In genomic region chrX:151359931-151360871, GRCh38 we compare ENCODE assay signal across 9 cellular contexts. TPM values are rescaled to one million over a fixed set of nuclear protein-coding genes. Genes with fewer than 3 reads are reported as not detected.
DNase-seq lines count a peak whose midpoint lies in the region; ATAC-seq and TF ChIP-seq lines count a peak whose summit lies in the region.
"Had no signal": no experiment of that assay in that cellular context is flagged by ENCODE, and none has a peak within 500 bp of the region (broad histone marks: within the 10 kb centered on the region; RNA-seq: fewer than 3 reads in every experiment).

No MANE protein-coding gene starts in this region.

- peak overlapping the region; percentile 26 for H3K4me3 Mint-ChIP-seq in activated CD4-positive, alpha-beta T cell treated with anti-CD3 and anti-CD28 coated beads, Interleukin-2, amount 10 ng/mL, durations not matched to agents 24 days and 14 days
- H3K4me3 Mint-ChIP-seq in endothelial cell (ENCODE audit: unreplicated experiment) = no peak overlapping the region
- H3K4me3 Mint-ChIP-seq in naive thymus-derived CD8-positive, alpha-beta T cell = peak overlapping the region; percentile 33 to 78 (median 62)
- H3K4me3 Mint-ChIP-seq: T-helper 1 cell treated with Interleukin-12 subunit alpha and Interleukin-12 subunit beta and Interleukin-4 antibody, amounts not matched to agents 30 μg/mL and 1 μg/mL, for 36 hours had no signal

- H3K27ac Mint-ChIP-seq in activated CD4-positive, alpha-beta T cell treated with anti-CD3 and anti-CD28 coated beads, Interleukin-2, amount 10 ng/mL, durations not matched to agents 24 days and 14 days = no peak overlapping the region
- H3K27ac Mint-ChIP-seq in endothelial cell (ENCODE audit: unreplicated experiment) = no peak overlapping the region
- peak overlapping the region in 1 of 10 donors; percentile 10 for H3K27ac Mint-ChIP-seq in naive thymus-derived CD8-positive, alpha-beta T cell
- H3K27ac Mint-ChIP-seq: T-helper 1 cell treated with Interleukin-12 subunit alpha and Interleukin-12 subunit beta and Interleukin-4 antibody, amounts not matched to agents 30 μg/mL and 1 μg/mL, for 36 hours had no signal

- POLR2A ChIA-PET in naive thymus-derived CD8-positive, alpha-beta T cell (lab: Charles Lee) = interaction anchor here (1.9 kb wide), 1 partner anchor 36 kb away, joined by 5 read pairs; the partner anchor contains the start of gene VMA21

- peak; percentile 42 for DNase-seq in DMS153 treated with DMSO at 0.1 percent for 48 hours (lab: John Stamatoyannopoulos, UW; ENCODE audit: unreplicated experiment)
- DNase-seq in LNCaP clone FGC (ENCODE audit: low read depth) = no peak
- peak; percentile 76 for DNase-seq in activated CD4-positive, alpha-beta T cell treated with anti-CD3 and anti-CD28 coated beads, Interleukin-2, amount 10 ng/mL, durations not matched to agents 24 days and 14 days
- DNase-seq in endothelial cell (ENCODE audit: low spot score) = peak; percentile 64
- peak; percentile 8 to 67 (median 28) for DNase-seq in naive thymus-derived CD8-positive, alpha-beta T cell
- DNase-seq in NCI-H2107 treated with DMSO at 0.1 percent for 48 hours (lab: John Stamatoyannopoulos, UW; ENCODE audit: unreplicated experiment) = no peak

- H3K9me3 Mint-ChIP-seq in activated CD4-positive, alpha-beta T cell treated with anti-CD3 and anti-CD28 coated beads, Interleukin-2, amount 10 ng/mL, durations not matched to agents 24 days and 14 days = no peaks in the 10 kb centered on the region
- no peaks in the 10 kb centered on the region for H3K9me3 Mint-ChIP-seq in endothelial cell (ENCODE audit: unreplicated experiment)
- H3K9me3 Mint-ChIP-seq in naive thymus-derived CD8-positive, alpha-beta T cell = no peaks in the 10 kb centered on the region
- H3K9me3 Mint-ChIP-seq: T-helper 1 cell treated with Interleukin-12 subunit alpha and Interleukin-12 subunit beta and Interleukin-4 antibody, amounts not matched to agents 30 μg/mL and 1 μg/mL, for 36 hours had no signal

- H3K36me3 Mint-ChIP-seq in activated CD4-positive, alpha-beta T cell treated with anti-CD3 and anti-CD28 coated beads, Interleukin-2, amount 10 ng/mL, durations not matched to agents 24 days and 14 days (ENCODE audit: low read depth) = no peaks in the 10 kb centered on the region
- no peaks in the 10 kb centered on the region for H3K36me3 Mint-ChIP-seq in endothelial cell (ENCODE audit: low read depth, unreplicated experiment)
- no peaks in the 10 kb centered on the region for H3K36me3 Mint-ChIP-seq in naive thymus-derived CD8-positive, alpha-beta T cell

- TF ChIP-seq CTCF in LNCaP clone FGC (IDR thresholded peaks at IDR 0.05; ENCODE audit: control insufficient read depth, extremely low read depth, insufficient read depth) (peak; percentile 58), endothelial cell (IDR thresholded peaks at IDR 0.05; ENCODE audit: unreplicated experiment) (peak; percentile 22)

- intact Hi-C loops in activated CD4-positive, alpha-beta T cell treated with anti-CD3 and anti-CD28 coated beads, Interleukin-2, amount 10 ng/mL, durations not matched to agents 24 days and 14 days (cut with micrococcal nuclease) = loop anchor here (1.0 kb wide), 1 partner anchor 209 kb away; no protein-coding TSS in a partner anchor

- H3K4me3 ChIP-seq in LNCaP clone FGC (ENCODE audit: low read depth, low read length) = no peak overlapping the region

- no peaks in the 10 kb centered on the region for H3K4me1 Mint-ChIP-seq in activated CD4-positive, alpha-beta T cell treated with anti-CD3 and anti-CD28 coated beads, Interleukin-2, amount 10 ng/mL, durations not matched to agents 24 days and 14 days
- H3K4me1 Mint-ChIP-seq in endothelial cell (ENCODE audit: unreplicated experiment) = no peaks in the 10 kb centered on the region
- peaks cover 0 to 7% (median 1%) of the 10 kb centered on the region in 4 donors for H3K4me1 Mint-ChIP-seq in naive thymus-derived CD8-positive, alpha-beta T cell

- peaks cover 13% of the 10 kb centered on the region for H3K27me3 Mint-ChIP-seq in activated CD4-positive, alpha-beta T cell treated with anti-CD3 and anti-CD28 coated beads, Interleukin-2, amount 10 ng/mL, durations not matched to agents 24 days and 14 days
- H3K27me3 Mint-ChIP-seq in endothelial cell (ENCODE audit: unreplicated experiment) = no peaks in the 10 kb centered on the region
- H3K27me3 Mint-ChIP-seq in naive thymus-derived CD8-positive, alpha-beta T cell = peaks cover 0 to 16% (median 9%) of the 10 kb centered on the region in 5 donors

- peak; percentile 80 for ATAC-seq in GM21381 (IDR thresholded peaks at IDR 0.05; ENCODE audit: unreplicated experiment)
- ATAC-seq in naive thymus-derived CD8-positive, alpha-beta T cell = peak; percentile 69 to 76
- no peak for ATAC-seq in GM19328 (IDR thresholded peaks at IDR 0.05; ENCODE audit: unreplicated experiment)

RNA-seq across cellular contexts. Expression of gene VMA21, which starts 36.8 kb away (rescaled TPM):
- total RNA-seq in activated CD4-positive, alpha-beta T cell treated with anti-CD3 and anti-CD28 coated beads, Interleukin-2, amount 10 ng/mL, durations not matched to agents 24 days and 14 days = 47.4 and 51.7 TPM in 2 replicates
- total RNA-seq in endothelial cell (ENCODE audit: unreplicated experiment) = 28.4 TPM
- 10 to 100 TPM; 30.4 to 32.2 TPM for total RNA-seq in naive thymus-derived CD8-positive, alpha-beta T cell
- polyA plus RNA-seq in naive thymus-derived CD8-positive, alpha-beta T cell = 10 to 100 TPM; 32.4 to 37.0 (median 36.6) TPM

Comparison
In these comparisons a context has a peak if more than half of its experiments do, and no peak if none do; other contexts are left out.
1. DNase-seq: peak in DMS153 treated with DMSO at 0.1 percent for 48 hours (single experiment), activated CD4-positive, alpha-beta T cell treated with anti-CD3 and anti-CD28 coated beads, Interleukin-2, amount 10 ng/mL, durations not matched to agents 24 days and 14 days (single experiment), endothelial cell (single experiment) and naive thymus-derived CD8-positive, alpha-beta T cell (10 of 10); none in LNCaP clone FGC (single experiment) and NCI-H2107 treated with DMSO at 0.1 percent for 48 hours (single experiment).